16 cellular contexts compared by ENCODE assay signal in genomic region chr5:177539411-177539810, GRCh38. TPM values are rescaled to one million over a fixed set of nuclear protein-coding genes. Genes with fewer than 3 reads are reported as not detected.
DNase-seq lines count a peak whose midpoint lies in the region; ATAC-seq and TF ChIP-seq lines count a peak whose summit lies in the region.
"Had no signal": no experiment of that assay in that cellular context is flagged by ENCODE, and none has a peak within 500 bp of the region (broad histone marks: within the 10 kb centered on the region; RNA-seq: fewer than 3 reads in every experiment).

No MANE protein-coding gene starts in this region.

- H3K27ac ChIP-seq in SK-N-SH (ENCODE audit: low read depth in 2 of 2, low read length in 1 of 2) (no peak overlapping the region; a peak in 1 of 4 replicates), mesenchymal stem cell (ENCODE audit: low read length, poor library complexity, severe bottlenecking) (no peak overlapping the region), uterus (peak overlapping the region; percentile 71 to 89)
- H3K27ac ChIP-seq: 22Rv1, pancreas had no signal

- H2AK5ac ChIP-seq in mesenchymal stem cell (ENCODE audit: low read length, severe bottlenecking): peak overlapping the region; percentile 35

- H2AFZ ChIP-seq in SK-N-SH (ENCODE audit: low read depth) (no peak overlapping the region), mesenchymal stem cell (ENCODE audit: low read depth, low read length) (no peak overlapping the region)

- no peak for DNase-seq in SK-N-SH
- DNase-seq in epidermal melanocyte (ENCODE audit: insufficient read length, low spot score): peak; percentile 59
- peak; percentile 81 for DNase-seq in mesenchymal stem cell
- DNase-seq in uterus: no peak
- no peak for DNase-seq in activated CD4-positive, alpha-beta memory T cell treated with anti-CD3 and anti-CD28 coated beads for 36 hours
- DNase-seq in BE2C: no peak
- DNase-seq: activated T-cell treated with anti-CD3 and anti-CD28 coated beads, Interleukin-2, amount 50 U/mL, for 72 hours; MG63; NCI-H510A treated with DMSO at 0.1 percent for 48 hours; pancreas; stimulated activated CD4-positive, alpha-beta T cell treated with anti-CD3 and anti-CD28 coated beads, Interleukin-2, amount 100 ng/mL, for 48 hours; stimulated activated naive CD8-positive, alpha-beta T cell treated with anti-CD3 and anti-CD28 coated beads, Interleukin-15, Interleukin-2, amounts not matched to agents 100 U/mL and 50 U/mL, for 24 hours had no signal

- ATAC-seq in SK-N-SH treated with all-trans-retinoic acid at 6 μM for 48 hours (no peak), GM21360 (IDR thresholded peaks at IDR 0.05; ENCODE audit: unreplicated experiment) (no peak)
- ATAC-seq: activated T-cell treated with anti-CD3 and anti-CD28 coated beads, Interleukin-2, amount 50 U/mL, for 72 hours; stimulated activated naive CD8-positive, alpha-beta T cell treated with anti-CD3 and anti-CD28 coated beads, Interleukin-15, Interleukin-2, amounts not matched to agents 100 U/mL and 50 U/mL, for 24 hours had no signal

- H3K9me2 ChIP-seq in SK-N-SH: no peaks in the 10 kb centered on the region

- H3K79me2 ChIP-seq in SK-N-SH (ENCODE audit: insufficient read depth): peaks cover 77% of the 10 kb centered on the region

- no peaks in the 10 kb centered on the region for H3K9me3 ChIP-seq in SK-N-SH
- H3K9me3 ChIP-seq in mesenchymal stem cell (ENCODE audit: control insufficient read depth, low read length): no peaks in the 10 kb centered on the region
- no peaks in the 10 kb centered on the region for H3K9me3 ChIP-seq in uterus
- H3K9me3 ChIP-seq in BE2C: no peaks in the 10 kb centered on the region
- H3K9me3 ChIP-seq: pancreas had no signal

- TF ChIP-seq RAD21 in SK-N-SH (IDR thresholded peaks at IDR 0.05; ENCODE audit: low read length): no peak

- H3K79me1 ChIP-seq in mesenchymal stem cell (replicated peaks; ENCODE audit: low read length, poor library complexity, severe bottlenecking): peaks cover 8% of the 10 kb centered on the region

- no peak overlapping the region for H3K4ac ChIP-seq in mesenchymal stem cell (ENCODE audit: low read depth in 1 of 2, low read length in 2 of 2)

- TF ChIP-seq POLR2A in uterus (IDR thresholded peaks at IDR 0.05): no peak

- CTCF ChIA-PET in SK-N-SH (lab: Yijun Ruan, JAX): interaction anchor here (0.7 kb wide), 1 partner anchor 38 kb away, joined by 3 read pairs; no protein-coding TSS in a partner anchor
- CTCF ChIA-PET in activated CD4-positive, alpha-beta memory T cell treated with anti-CD3 and anti-CD28 coated beads for 36 hours (lab: Charles Lee): interaction anchor here (1.5 kb wide), 1 partner anchor 22 kb away, joined by 3 read pairs; no protein-coding TSS in a partner anchor

- H3K4me1 ChIP-seq in SK-N-SH (ENCODE audit: control insufficient read depth in 1 of 2, insufficient read depth in 2 of 2, low read depth in 1 of 2, low read length in 1 of 2) (peaks cover 14 to 15% of the 10 kb centered on the region in 2 experiments; a peak in 3 of 4 replicates), mesenchymal stem cell (ENCODE audit: control insufficient read depth, insufficient read depth, low read depth, low read length) (peaks cover 27% of the 10 kb centered on the region), uterus (peaks cover 6 to 13% of the 10 kb centered on the region in 2 donors), BE2C (peaks cover 25% of the 10 kb centered on the region)

- no peak overlapping the region for H2BK5ac ChIP-seq in mesenchymal stem cell (ENCODE audit: low read depth, low read length, poor library complexity, severe bottlenecking)

- H4K91ac ChIP-seq in mesenchymal stem cell (ENCODE audit: low read length): no peak overlapping the region

- H3K27ac Mint-ChIP-seq in activated CD4-positive, alpha-beta memory T cell treated with anti-CD3 and anti-CD28 coated beads for 36 hours: no peak overlapping the region
- H3K27ac Mint-ChIP-seq: activated T-cell treated with anti-CD3 and anti-CD28 coated beads, Interleukin-2, amount 50 U/mL, for 72 hours had no signal

- peak overlapping the region in 1 of 2 experiments; percentile 26 for H3K23ac ChIP-seq in mesenchymal stem cell (ENCODE audit: low read length in 2 of 2)

- intact Hi-C loops in uterus (cut with DNase I; ENCODE audit: low total_unique reads): no loop called here
- intact Hi-C loops in activated CD4-positive, alpha-beta memory T cell treated with anti-CD3 and anti-CD28 coated beads for 36 hours (cut with micrococcal nuclease): no loop called here

- POLR2A ChIA-PET in SK-N-SH (lab: Yijun Ruan, JAX): no interaction called here
- POLR2A ChIA-PET in activated CD4-positive, alpha-beta memory T cell treated with anti-CD3 and anti-CD28 coated beads for 36 hours (lab: Charles Lee): no interaction called here

- TF ChIP-seq EP300 in SK-N-SH (IDR thresholded peaks at IDR 0.05; ENCODE audit: borderline replicate concordance in 1 of 2, low read depth in 1 of 2, low read length in 1 of 2): no peak

- no peak overlapping the region for H3K18ac ChIP-seq in mesenchymal stem cell (ENCODE audit: low read depth in 1 of 2, low read length in 2 of 2)

- H3K4me3 Mint-ChIP-seq in activated CD4-positive, alpha-beta memory T cell treated with anti-CD3 and anti-CD28 coated beads for 36 hours: no peak overlapping the region
- H3K4me3 Mint-ChIP-seq: activated T-cell treated with anti-CD3 and anti-CD28 coated beads, Interleukin-2, amount 50 U/mL, for 72 hours had no signal

- H2BK120ac ChIP-seq in mesenchymal stem cell (ENCODE audit: low read depth, low read length): no peak overlapping the region

- H3K4me2 ChIP-seq in SK-N-SH: no peak overlapping the region
- H3K4me2 ChIP-seq in mesenchymal stem cell (ENCODE audit: low read length, poor library complexity, severe bottlenecking): no peak overlapping the region

- peaks cover 23% of the 10 kb centered on the region for H3F3A ChIP-seq in SK-N-SH (replicated peaks; ENCODE audit: insufficient read depth)

- no peaks in the 10 kb centered on the region for H3K27me3 Mint-ChIP-seq in activated CD4-positive, alpha-beta memory T cell treated with anti-CD3 and anti-CD28 coated beads for 36 hours

- no peak overlapping the region for H3K9ac ChIP-seq in SK-N-SH
- peak overlapping the region; percentile 26 for H3K9ac ChIP-seq in mesenchymal stem cell (ENCODE audit: low read length)

- H3K36me3 ChIP-seq in SK-N-SH (replicated peaks in 1 of 2; ENCODE audit: control insufficient read depth in 1 of 2, insufficient read depth in 2 of 2, low read length in 1 of 2) (peaks cover 24 to 36% of the 10 kb centered on the region in 2 experiments), mesenchymal stem cell (ENCODE audit: control insufficient read depth in 1 of 2, insufficient read depth in 2 of 2, low read depth in 1 of 2, low read length in 2 of 2) (peaks cover 19 to 46% of the 10 kb centered on the region in 2 experiments), uterus (no peaks in the 10 kb centered on the region), BE2C (peaks cover 36% of the 10 kb centered on the region)

- H4K20me1 ChIP-seq in SK-N-SH (ENCODE audit: insufficient read depth): peaks cover 40% of the 10 kb centered on the region

- H3K27me3 ChIP-seq in SK-N-SH (ENCODE audit: insufficient read depth): no peaks in the 10 kb centered on the region
- H3K27me3 ChIP-seq in mesenchymal stem cell (ENCODE audit: control insufficient read depth in 1 of 2, insufficient read depth in 1 of 2, low read length in 2 of 2): no peaks in the 10 kb centered on the region
- H3K27me3 ChIP-seq in uterus: no peaks in the 10 kb centered on the region
- no peaks in the 10 kb centered on the region for H3K27me3 ChIP-seq in BE2C
- H3K27me3 ChIP-seq: MG63, pancreas had no signal

- no peaks in the 10 kb centered on the region for H3K9me3 Mint-ChIP-seq in activated CD4-positive, alpha-beta memory T cell treated with anti-CD3 and anti-CD28 coated beads for 36 hours
- H3K9me3 Mint-ChIP-seq: activated T-cell treated with anti-CD3 and anti-CD28 coated beads, Interleukin-2, amount 50 U/mL, for 72 hours had no signal

- peaks cover 4% of the 10 kb centered on the region for H3K4me1 Mint-ChIP-seq in activated CD4-positive, alpha-beta memory T cell treated with anti-CD3 and anti-CD28 coated beads for 36 hours (ENCODE audit: low read depth)

- 78% methylated on average over 2 of the region's 2 CpGs for WGBS in SK-N-SH (ENCODE audit: low lambda C conversion rate)
- WGBS in mesenchymal stem cell: 63% methylated on average over 2 of the region's 2 CpGs

- peaks cover 13% of the 10 kb centered on the region for H3K36me3 Mint-ChIP-seq in activated CD4-positive, alpha-beta memory T cell treated with anti-CD3 and anti-CD28 coated beads for 36 hours

- no peak overlapping the region for H3K4me3 ChIP-seq in SK-N-SH (ENCODE audit: low read depth in 2 of 2, low read length in 1 of 2)
- H3K4me3 ChIP-seq in mesenchymal stem cell (ENCODE audit: insufficient read depth in 1 of 2, low read depth in 1 of 2, low read length in 2 of 2): peak overlapping the region in 1 of 2 experiments; percentile 23
- H3K4me3 ChIP-seq in uterus: no peak overlapping the region
- H3K4me3 ChIP-seq in BE2C (ENCODE audit: low read depth, low read length): no peak overlapping the region
- H3K4me3 ChIP-seq: lung, MG63, pancreas had no signal

- H4K8ac ChIP-seq in mesenchymal stem cell (ENCODE audit: low read length): no peak overlapping the region

- no peak overlapping the region for H2BK12ac ChIP-seq in mesenchymal stem cell (ENCODE audit: low read length in 2 of 2)

- TF ChIP-seq CTCF in SK-N-SH (IDR thresholded peaks at IDR 0.05) (no peak), uterus (IDR thresholded peaks at IDR 0.05) (no peak), BE2C (IDR thresholded peaks at IDR 0.05; ENCODE audit: low read depth, low read length) (no peak)

- no peak overlapping the region for H3K14ac ChIP-seq in mesenchymal stem cell (ENCODE audit: low read length in 2 of 2)

- no peak overlapping the region for H2BK15ac ChIP-seq in mesenchymal stem cell (ENCODE audit: low read depth, poor library complexity, severe bottlenecking)

RNA-seq across cellular contexts. Expression of gene FAM193B, which starts 15.0 kb away (rescaled TPM):
- polyA plus RNA-seq in SK-N-SH (2012; rRNA removed): 44.4 and 48.1 TPM in 2 replicates
- 10.1 and 14.0 TPM in 2 replicates for polyA plus RNA-seq in SK-N-SH (2012; cell fraction: cytosol; rRNA removed)
- 327 and 442 TPM in 2 replicates for polyA plus RNA-seq in SK-N-SH (2012; cell fraction: nucleus; rRNA removed)
- 23.6 TPM for polyA plus RNA-seq in mesenchymal stem cell (2013, experiment 1 of 2)
- polyA plus RNA-seq in mesenchymal stem cell (2013, experiment 2 of 2): 21.0 TPM
- total RNA-seq in uterus: 100 to 1,000 TPM in 1 of 4 donors, 10 to 100 TPM in 3; 16.5 to 117 (median 39.4) TPM
- 10 to 100 TPM; 70.7 to 75.4 TPM for total RNA-seq in activated CD4-positive, alpha-beta memory T cell treated with anti-CD3 and anti-CD28 coated beads for 36 hours
- 261 TPM for polyA plus RNA-seq in BE2C (2012; ENCODE audit: insufficient read depth, insufficient read length, low read depth)

RNA-seq across cellular contexts. Expression of gene DDX41, which starts 22.6 kb away (rescaled TPM):
- polyA plus RNA-seq in SK-N-SH (2012; rRNA removed): 158 and 176 TPM in 2 replicates
- polyA plus RNA-seq in SK-N-SH (2012; cell fraction: cytosol; rRNA removed): 77.5 and 107 TPM in 2 replicates
- polyA plus RNA-seq in SK-N-SH (2012; cell fraction: nucleus; rRNA removed): 306 and 385 TPM in 2 replicates
- polyA plus RNA-seq in mesenchymal stem cell (2013, experiment 1 of 2): 45.5 TPM
- polyA plus RNA-seq in mesenchymal stem cell (2013, experiment 2 of 2): 41.7 TPM
- total RNA-seq in uterus: 100 to 1,000 TPM in 2 of 4 donors, 10 to 100 TPM in 2; 61.0 to 146 (median 95.6) TPM
- 100 to 1,000 TPM; 143 to 145 TPM for total RNA-seq in activated CD4-positive, alpha-beta memory T cell treated with anti-CD3 and anti-CD28 coated beads for 36 hours
- 914 TPM for polyA plus RNA-seq in BE2C (2012; ENCODE audit: insufficient read depth, insufficient read length, low read depth)

RNA-seq across cellular contexts. Expression of gene DOK3, which starts 29.8 kb away (rescaled TPM):
- 1.9 and 2.2 TPM in 2 replicates for polyA plus RNA-seq in SK-N-SH (2012; rRNA removed)
- 0.67 and 1.2 TPM in 2 replicates for polyA plus RNA-seq in SK-N-SH (2012; cell fraction: cytosol; rRNA removed)
- 11.8 and 14.3 TPM in 2 replicates for polyA plus RNA-seq in SK-N-SH (2012; cell fraction: nucleus; rRNA removed)
- polyA plus RNA-seq in mesenchymal stem cell (2013, experiment 1 of 2): 1.3 TPM
- 1.4 TPM for polyA plus RNA-seq in mesenchymal stem cell (2013, experiment 2 of 2)
- 10 to 100 TPM in 1 of 4 donors, 1 to 10 TPM in 3; 3.6 to 20.0 (median 7.1) TPM for total RNA-seq in uterus
- 1 to 10 TPM in 1 of 2 experiments, under 1 TPM in 1; 0.52 to 1.3 TPM for total RNA-seq in activated CD4-positive, alpha-beta memory T cell treated with anti-CD3 and anti-CD28 coated beads for 36 hours
- polyA plus RNA-seq in BE2C (2012; ENCODE audit: insufficient read depth, insufficient read length, low read depth): 33.9 TPM

RNA-seq across cellular contexts. Expression of gene PDLIM7, which starts 42.0 kb away (rescaled TPM):
- polyA plus RNA-seq in SK-N-SH (2012; rRNA removed): 183 and 206 TPM in 2 replicates
- 60.8 and 101 TPM in 2 replicates for polyA plus RNA-seq in SK-N-SH (2012; cell fraction: cytosol; rRNA removed)
- 702 and 826 TPM in 2 replicates for polyA plus RNA-seq in SK-N-SH (2012; cell fraction: nucleus; rRNA removed)
- polyA plus RNA-seq in mesenchymal stem cell (2013, experiment 1 of 2): 221 TPM
- 213 TPM for polyA plus RNA-seq in mesenchymal stem cell (2013, experiment 2 of 2)
- total RNA-seq in uterus: 100 to 1,000 TPM; 102 to 543 (median 193) TPM
- 10 to 100 TPM; 50.2 to 56.6 TPM for total RNA-seq in activated CD4-positive, alpha-beta memory T cell treated with anti-CD3 and anti-CD28 coated beads for 36 hours
- polyA plus RNA-seq in BE2C (2012; ENCODE audit: insufficient read depth, insufficient read length, low read depth): 84.1 TPM

RNA-seq across cellular contexts. Expression of gene TMED9, which starts 52.6 kb away (rescaled TPM):
- polyA plus RNA-seq in SK-N-SH (2012; rRNA removed): 264 and 320 TPM in 2 replicates
- 199 and 268 TPM in 2 replicates for polyA plus RNA-seq in SK-N-SH (2012; cell fraction: cytosol; rRNA removed)
- polyA plus RNA-seq in SK-N-SH (2012; cell fraction: nucleus; rRNA removed): 117 and 153 TPM in 2 replicates
- 290 TPM for polyA plus RNA-seq in mesenchymal stem cell (2013, experiment 1 of 2)
- polyA plus RNA-seq in mesenchymal stem cell (2013, experiment 2 of 2): 292 TPM
- total RNA-seq in uterus: 100 to 1,000 TPM in 2 of 4 donors, 10 to 100 TPM in 2; 12.8 to 106 (median 73.4) TPM
- total RNA-seq in activated CD4-positive, alpha-beta memory T cell treated with anti-CD3 and anti-CD28 coated beads for 36 hours: 100 to 1,000 TPM; 135 to 144 TPM
- 482 TPM for polyA plus RNA-seq in BE2C (2012; ENCODE audit: insufficient read depth, insufficient read length, low read depth)

Comparison
In these comparisons a context has a peak if more than half of its experiments do, and no peak if none do; other contexts are left out.
1. DNase-seq: peak in epidermal melanocyte (single experiment) and mesenchymal stem cell (single experiment); none in SK-N-SH (single experiment), uterus (0 of 2), activated CD4-positive, alpha-beta memory T cell treated with anti-CD3 and anti-CD28 coated beads for 36 hours (single experiment) and BE2C (single experiment).
2. H3K27ac ChIP-seq: peak in uterus (2 of 2); none in SK-N-SH (0 of 2) and mesenchymal stem cell (single experiment).